In genomic region chr2:123840016-123840415, GRCh38 we compare ENCODE assay signal across 1 cellular context.
TF ChIP-seq lines count a peak whose summit lies in the region.

No MANE protein-coding gene starts in this region.

TF ChIP-seq in H1, 55 proteins besides CTCF, POLR2A, EP300 and RAD21:
- no peak for TF ChIP-seq TEAD4 (IDR thresholded peaks at IDR 0.05; ENCODE audit: low read depth, low read length)
- no peak for TF ChIP-seq CREB1 (IDR thresholded peaks at IDR 0.05)
